In the genomic region with DNA sequence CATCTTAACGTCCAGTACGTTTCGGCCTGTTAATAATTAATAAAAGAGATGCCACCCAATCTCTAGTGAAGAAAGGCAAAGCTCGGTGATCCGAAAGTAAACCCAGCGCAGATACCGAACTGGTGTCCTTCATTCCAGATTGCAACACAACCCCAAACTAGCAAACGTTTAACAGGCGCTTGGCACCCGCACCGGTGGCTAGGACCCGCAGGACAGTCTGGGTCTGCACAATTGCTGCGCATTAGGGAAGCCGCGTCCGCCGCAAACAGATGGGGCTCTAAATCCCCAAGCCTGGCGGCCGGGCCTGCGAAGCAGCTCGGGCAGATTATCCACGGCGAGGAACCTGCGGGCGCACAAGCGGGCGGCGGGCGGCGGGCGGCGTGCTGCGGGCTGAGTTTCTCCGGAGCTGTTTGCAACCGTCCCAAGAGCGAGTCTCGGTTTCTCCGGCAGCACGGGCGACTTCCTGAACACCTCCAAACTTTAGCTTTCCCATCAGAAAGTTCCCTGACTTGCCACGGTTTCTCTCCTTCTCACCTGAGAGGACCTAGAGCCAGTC, we compare ENCODE assay signal across 1 cellular context.
TF ChIP-seq lines count a peak whose summit lies in the region.

No MANE protein-coding gene starts in this region.

TF ChIP-seq in HepG2, 621 proteins besides CTCF, POLR2A, EP300 and RAD21 (continued from another document and continues in another):
- TF ChIP-seq ZFP82 (CRISPR knock-in tag; IDR thresholded peaks at IDR 0.05; ENCODE audit: borderline replicate concordance) (no peak), GLI4 (CRISPR knock-in tag; IDR thresholded peaks at IDR 0.05; ENCODE audit: borderline replicate concordance) (no peak), SP4 (CRISPR knock-in tag; IDR thresholded peaks at IDR 0.05) (no peak), POLR2G (IDR thresholded peaks at IDR 0.05; ENCODE audit: low read depth, low read length) (peak; percentile 90), JDP2 (CRISPR knock-in tag; IDR thresholded peaks at IDR 0.05; ENCODE audit: borderline replicate concordance) (no peak), MYNN (CRISPR knock-in tag; IDR thresholded peaks at IDR 0.05; ENCODE audit: low read depth) (no peak), SNRNP70 (IDR thresholded peaks at IDR 0.05; ENCODE audit: low read depth, low read length) (no peak), DNMT1 (CRISPR knock-in tag; IDR thresholded peaks at IDR 0.05) (no peak), SIN3B (IDR thresholded peaks at IDR 0.05; ENCODE audit: low read length) (no peak), HOXA7 (CRISPR knock-in tag; IDR thresholded peaks at IDR 0.05) (no peak), MED8 (CRISPR knock-in tag; IDR thresholded peaks at IDR 0.05; ENCODE audit: insufficient replicate concordance) (peak; percentile 65), DMAP1 (CRISPR knock-in tag; IDR thresholded peaks at IDR 0.05) (peak; percentile 68; the same call in 1 of the 2 replicates), SIX1 (CRISPR knock-in tag; IDR thresholded peaks at IDR 0.05; ENCODE audit: borderline replicate concordance) (peak; percentile 71; the same call in 1 of the 2 replicates), SATB2 (CRISPR knock-in tag; IDR thresholded peaks at IDR 0.05) (no peak), ZNF256 (CRISPR knock-in tag; conservative IDR thresholded peaks at IDR 0.05) (no peak), ZFY (CRISPR knock-in tag; IDR thresholded peaks at IDR 0.05) (no peak; the same call in none of the 2 replicates), MTA1 (CRISPR knock-in tag; IDR thresholded peaks at IDR 0.05; ENCODE audit: borderline replicate concordance) (0 out of 2 replicates have a peak, but pooled peaks have one; percentile 35), PPARG (CRISPR knock-in tag; conservative IDR thresholded peaks at IDR 0.05) (peak; percentile 38; the same call in 1 of the 2 replicates), ATF7 (IDR thresholded peaks at IDR 0.05) (no peak), ATF7 (CRISPR knock-in tag; IDR thresholded peaks at IDR 0.05) (no peak), PCBP1 (IDR thresholded peaks at IDR 0.05; ENCODE audit: borderline replicate concordance, low read depth, low read length) (no peak), SSRP1 (CRISPR knock-in tag; IDR thresholded peaks at IDR 0.05) (no peak), ZKSCAN5 (CRISPR knock-in tag; IDR thresholded peaks at IDR 0.05) (no peak), ZNF484 (CRISPR knock-in tag; IDR thresholded peaks at IDR 0.05; ENCODE audit: borderline replicate concordance, low read depth) (no peak), POLR2AphosphoS5 (IDR thresholded peaks at IDR 0.05; ENCODE audit: low read depth, low read length) (peak; percentile 91), ZNF83 (CRISPR knock-in tag; IDR thresholded peaks at IDR 0.05; ENCODE audit: borderline replicate concordance) (no peak), ZNF772 (CRISPR knock-in tag; IDR thresholded peaks at IDR 0.05) (0 out of 2 replicates have a peak, but pooled peaks have one; percentile 56), ZNF382 (CRISPR knock-in tag; IDR thresholded peaks at IDR 0.05; ENCODE audit: borderline replicate concordance) (no peak)
- TF ChIP-seq, protein P1, sequence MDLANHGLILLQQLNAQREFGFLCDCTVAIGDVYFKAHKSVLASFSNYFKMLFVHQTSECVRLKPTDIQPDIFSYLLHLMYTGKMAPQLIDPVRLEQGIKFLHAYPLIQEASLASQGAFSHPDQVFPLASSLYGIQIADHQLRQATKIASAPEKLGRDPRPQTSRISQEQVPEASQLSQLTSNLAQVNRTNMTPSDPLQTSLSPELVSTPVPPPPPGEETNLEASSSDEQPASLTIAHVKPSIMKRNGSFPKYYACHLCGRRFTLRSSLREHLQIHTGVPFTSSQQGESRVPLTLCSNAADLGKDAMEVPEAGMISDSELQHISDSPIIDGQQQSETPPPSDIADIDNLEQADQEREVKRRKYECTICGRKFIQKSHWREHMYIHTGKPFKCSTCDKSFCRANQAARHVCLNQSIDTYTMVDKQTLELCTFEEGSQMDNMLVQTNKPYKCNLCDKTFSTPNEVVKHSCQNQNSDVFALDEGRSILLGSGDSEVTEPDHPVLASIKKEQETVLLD (CRISPR knock-in tag; IDR thresholded peaks at IDR 0.05; ENCODE audit: low read depth) = no peak
- TF ChIP-seq, protein P2, sequence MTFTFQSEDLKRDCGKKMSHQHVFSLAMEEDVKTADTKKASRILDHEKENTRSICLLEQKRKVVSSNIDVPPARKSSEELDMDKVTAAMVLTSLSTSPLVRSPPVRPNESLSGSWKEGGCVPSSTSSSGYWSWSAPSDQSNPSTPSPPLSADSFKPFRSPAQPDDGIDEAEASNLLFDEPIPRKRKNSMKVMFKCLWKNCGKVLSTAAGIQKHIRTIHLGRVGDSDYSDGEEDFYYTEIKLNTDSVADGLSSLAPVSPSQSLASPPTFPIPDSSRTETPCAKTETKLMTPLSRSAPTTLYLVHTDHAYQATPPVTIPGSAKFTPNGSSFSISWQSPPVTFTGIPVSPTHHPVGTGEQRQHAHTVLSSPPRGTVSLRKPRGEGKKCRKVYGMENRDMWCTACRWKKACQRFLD (CRISPR knock-in tag; IDR thresholded peaks at IDR 0.05; ENCODE audit: borderline replicate concordance) = no peak
- TF ChIP-seq, protein P3, sequence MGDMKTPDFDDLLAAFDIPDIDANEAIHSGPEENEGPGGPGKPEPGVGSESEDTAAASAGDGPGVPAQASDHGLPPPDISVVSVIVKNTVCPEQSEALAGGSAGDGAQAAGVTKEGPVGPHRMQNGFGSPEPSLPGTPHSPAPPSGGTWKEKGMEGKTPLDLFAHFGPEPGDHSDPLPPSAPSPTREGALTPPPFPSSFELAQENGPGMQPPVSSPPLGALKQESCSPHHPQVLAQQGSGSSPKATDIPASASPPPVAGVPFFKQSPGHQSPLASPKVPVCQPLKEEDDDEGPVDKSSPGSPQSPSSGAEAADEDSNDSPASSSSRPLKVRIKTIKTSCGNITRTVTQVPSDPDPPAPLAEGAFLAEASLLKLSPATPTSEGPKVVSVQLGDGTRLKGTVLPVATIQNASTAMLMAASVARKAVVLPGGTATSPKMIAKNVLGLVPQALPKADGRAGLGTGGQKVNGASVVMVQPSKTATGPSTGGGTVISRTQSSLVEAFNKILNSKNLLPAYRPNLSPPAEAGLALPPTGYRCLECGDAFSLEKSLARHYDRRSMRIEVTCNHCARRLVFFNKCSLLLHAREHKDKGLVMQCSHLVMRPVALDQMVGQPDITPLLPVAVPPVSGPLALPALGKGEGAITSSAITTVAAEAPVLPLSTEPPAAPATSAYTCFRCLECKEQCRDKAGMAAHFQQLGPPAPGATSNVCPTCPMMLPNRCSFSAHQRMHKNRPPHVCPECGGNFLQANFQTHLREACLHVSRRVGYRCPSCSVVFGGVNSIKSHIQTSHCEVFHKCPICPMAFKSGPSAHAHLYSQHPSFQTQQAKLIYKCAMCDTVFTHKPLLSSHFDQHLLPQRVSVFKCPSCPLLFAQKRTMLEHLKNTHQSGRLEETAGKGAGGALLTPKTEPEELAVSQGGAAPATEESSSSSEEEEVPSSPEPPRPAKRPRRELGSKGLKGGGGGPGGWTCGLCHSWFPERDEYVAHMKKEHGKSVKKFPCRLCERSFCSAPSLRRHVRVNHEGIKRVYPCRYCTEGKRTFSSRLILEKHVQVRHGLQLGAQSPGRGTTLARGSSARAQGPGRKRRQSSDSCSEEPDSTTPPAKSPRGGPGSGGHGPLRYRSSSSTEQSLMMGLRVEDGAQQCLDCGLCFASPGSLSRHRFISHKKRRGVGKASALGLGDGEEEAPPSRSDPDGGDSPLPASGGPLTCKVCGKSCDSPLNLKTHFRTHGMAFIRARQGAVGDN (CRISPR knock-in tag; IDR thresholded peaks at IDR 0.05) = peak; percentile 72
- TF ChIP-seq, protein P4, sequence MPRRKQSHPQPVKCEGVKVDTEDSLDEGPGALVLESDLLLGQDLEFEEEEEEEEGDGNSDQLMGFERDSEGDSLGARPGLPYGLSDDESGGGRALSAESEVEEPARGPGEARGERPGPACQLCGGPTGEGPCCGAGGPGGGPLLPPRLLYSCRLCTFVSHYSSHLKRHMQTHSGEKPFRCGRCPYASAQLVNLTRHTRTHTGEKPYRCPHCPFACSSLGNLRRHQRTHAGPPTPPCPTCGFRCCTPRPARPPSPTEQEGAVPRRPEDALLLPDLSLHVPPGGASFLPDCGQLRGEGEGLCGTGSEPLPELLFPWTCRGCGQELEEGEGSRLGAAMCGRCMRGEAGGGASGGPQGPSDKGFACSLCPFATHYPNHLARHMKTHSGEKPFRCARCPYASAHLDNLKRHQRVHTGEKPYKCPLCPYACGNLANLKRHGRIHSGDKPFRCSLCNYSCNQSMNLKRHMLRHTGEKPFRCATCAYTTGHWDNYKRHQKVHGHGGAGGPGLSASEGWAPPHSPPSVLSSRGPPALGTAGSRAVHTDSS (CRISPR knock-in tag; conservative IDR thresholded peaks at IDR 0.05) = no peak
- TF ChIP-seq, protein P5, sequence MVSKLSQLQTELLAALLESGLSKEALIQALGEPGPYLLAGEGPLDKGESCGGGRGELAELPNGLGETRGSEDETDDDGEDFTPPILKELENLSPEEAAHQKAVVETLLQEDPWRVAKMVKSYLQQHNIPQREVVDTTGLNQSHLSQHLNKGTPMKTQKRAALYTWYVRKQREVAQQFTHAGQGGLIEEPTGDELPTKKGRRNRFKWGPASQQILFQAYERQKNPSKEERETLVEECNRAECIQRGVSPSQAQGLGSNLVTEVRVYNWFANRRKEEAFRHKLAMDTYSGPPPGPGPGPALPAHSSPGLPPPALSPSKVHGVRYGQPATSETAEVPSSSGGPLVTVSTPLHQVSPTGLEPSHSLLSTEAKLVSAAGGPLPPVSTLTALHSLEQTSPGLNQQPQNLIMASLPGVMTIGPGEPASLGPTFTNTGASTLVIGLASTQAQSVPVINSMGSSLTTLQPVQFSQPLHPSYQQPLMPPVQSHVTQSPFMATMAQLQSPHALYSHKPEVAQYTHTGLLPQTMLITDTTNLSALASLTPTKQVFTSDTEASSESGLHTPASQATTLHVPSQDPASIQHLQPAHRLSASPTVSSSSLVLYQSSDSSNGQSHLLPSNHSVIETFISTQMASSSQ (IDR thresholded peaks at IDR 0.05; ENCODE audit: low read depth) = peak; percentile 95
- TF ChIP-seq, protein P5 (CRISPR knock-in tag; IDR thresholded peaks at IDR 0.05; ENCODE audit: borderline replicate concordance) = peak; percentile 97
- TF ChIP-seq, protein P6, sequence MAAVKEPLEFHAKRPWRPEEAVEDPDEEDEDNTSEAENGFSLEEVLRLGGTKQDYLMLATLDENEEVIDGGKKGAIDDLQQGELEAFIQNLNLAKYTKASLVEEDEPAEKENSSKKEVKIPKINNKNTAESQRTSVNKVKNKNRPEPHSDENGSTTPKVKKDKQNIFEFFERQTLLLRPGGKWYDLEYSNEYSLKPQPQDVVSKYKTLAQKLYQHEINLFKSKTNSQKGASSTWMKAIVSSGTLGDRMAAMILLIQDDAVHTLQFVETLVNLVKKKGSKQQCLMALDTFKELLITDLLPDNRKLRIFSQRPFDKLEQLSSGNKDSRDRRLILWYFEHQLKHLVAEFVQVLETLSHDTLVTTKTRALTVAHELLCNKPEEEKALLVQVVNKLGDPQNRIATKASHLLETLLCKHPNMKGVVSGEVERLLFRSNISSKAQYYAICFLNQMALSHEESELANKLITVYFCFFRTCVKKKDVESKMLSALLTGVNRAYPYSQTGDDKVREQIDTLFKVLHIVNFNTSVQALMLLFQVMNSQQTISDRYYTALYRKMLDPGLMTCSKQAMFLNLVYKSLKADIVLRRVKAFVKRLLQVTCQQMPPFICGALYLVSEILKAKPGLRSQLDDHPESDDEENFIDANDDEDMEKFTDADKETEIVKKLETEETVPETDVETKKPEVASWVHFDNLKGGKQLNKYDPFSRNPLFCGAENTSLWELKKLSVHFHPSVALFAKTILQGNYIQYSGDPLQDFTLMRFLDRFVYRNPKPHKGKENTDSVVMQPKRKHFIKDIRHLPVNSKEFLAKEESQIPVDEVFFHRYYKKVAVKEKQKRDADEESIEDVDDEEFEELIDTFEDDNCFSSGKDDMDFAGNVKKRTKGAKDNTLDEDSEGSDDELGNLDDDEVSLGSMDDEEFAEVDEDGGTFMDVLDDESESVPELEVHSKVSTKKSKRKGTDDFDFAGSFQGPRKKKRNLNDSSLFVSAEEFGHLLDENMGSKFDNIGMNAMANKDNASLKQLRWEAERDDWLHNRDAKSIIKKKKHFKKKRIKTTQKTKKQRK (IDR thresholded peaks at IDR 0.05; ENCODE audit: low read length) = no peak
- TF ChIP-seq, protein P7, sequence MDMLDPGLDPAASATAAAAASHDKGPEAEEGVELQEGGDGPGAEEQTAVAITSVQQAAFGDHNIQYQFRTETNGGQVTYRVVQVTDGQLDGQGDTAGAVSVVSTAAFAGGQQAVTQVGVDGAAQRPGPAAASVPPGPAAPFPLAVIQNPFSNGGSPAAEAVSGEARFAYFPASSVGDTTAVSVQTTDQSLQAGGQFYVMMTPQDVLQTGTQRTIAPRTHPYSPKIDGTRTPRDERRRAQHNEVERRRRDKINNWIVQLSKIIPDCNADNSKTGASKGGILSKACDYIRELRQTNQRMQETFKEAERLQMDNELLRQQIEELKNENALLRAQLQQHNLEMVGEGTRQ (IDR thresholded peaks at IDR 0.05; ENCODE audit: low read depth, low read length) = no peak
- TF ChIP-seq, protein P7 (CRISPR knock-in tag; IDR thresholded peaks at IDR 0.05; ENCODE audit: borderline replicate concordance) = no peak
- TF ChIP-seq, protein P8, sequence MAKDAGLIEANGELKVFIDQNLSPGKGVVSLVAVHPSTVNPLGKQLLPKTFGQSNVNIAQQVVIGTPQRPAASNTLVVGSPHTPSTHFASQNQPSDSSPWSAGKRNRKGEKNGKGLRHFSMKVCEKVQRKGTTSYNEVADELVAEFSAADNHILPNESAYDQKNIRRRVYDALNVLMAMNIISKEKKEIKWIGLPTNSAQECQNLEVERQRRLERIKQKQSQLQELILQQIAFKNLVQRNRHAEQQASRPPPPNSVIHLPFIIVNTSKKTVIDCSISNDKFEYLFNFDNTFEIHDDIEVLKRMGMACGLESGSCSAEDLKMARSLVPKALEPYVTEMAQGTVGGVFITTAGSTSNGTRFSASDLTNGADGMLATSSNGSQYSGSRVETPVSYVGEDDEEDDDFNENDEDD (CRISPR knock-in tag; IDR thresholded peaks at IDR 0.05; ENCODE audit: borderline replicate concordance) = no peak
